ENCODE assay signal across 1 cellular context in genomic region chr22:23786752-23787599, GRCh38.
TF ChIP-seq lines count a peak whose summit lies in the region.

Gene SMARCB1 (plus strand): TSS chr22:23786966. CDS start chr22:23787170, 204 bp downstream.

TF ChIP-seq in GM12878, 131 proteins besides CTCF, POLR2A, EP300 and RAD21 (continued from another document and continues in another):
- TF ChIP-seq ZBTB4 (CRISPR knock-in tag; IDR thresholded peaks at IDR 0.05) (0 out of 2 replicates have a peak, but pooled peaks have one; percentile 54), TARDBP (IDR thresholded peaks at IDR 0.05; ENCODE audit: borderline replicate concordance) (no peak), RUNX3 (IDR thresholded peaks at IDR 0.05; ENCODE audit: low read length) (peak; percentile 18; the same call in 1 of the 2 replicates), IRF3 (IDR thresholded peaks at IDR 0.05) (no peak), TCF12 (IDR thresholded peaks at IDR 0.05; ENCODE audit: low read depth, low read length) (no peak), EGR1 (IDR thresholded peaks at IDR 0.05; ENCODE audit: borderline replicate concordance in 1 of 2, low read depth in 2 of 2, low read length in 2 of 2) (peak; percentile 6 to 77; a peak in 2 of 3 replicates), IKZF1 (conservative IDR thresholded peaks at IDR 0.05) (peak; percentile 79), GATAD2B (conservative IDR thresholded peaks at IDR 0.05; ENCODE audit: low read depth) (peak; percentile 67), ZBTB40 (IDR thresholded peaks at IDR 0.05; ENCODE audit: borderline replicate concordance) (peak; percentile 38; the same call in 1 of the 2 replicates), POU2F2 (IDR thresholded peaks at IDR 0.05; ENCODE audit: borderline replicate concordance, low read depth, low read length) (peak; percentile 64; the same call in 1 of the 3 replicates), BACH1 (IDR thresholded peaks at IDR 0.05; ENCODE audit: borderline replicate concordance) (peak; percentile 70), CREB1 (IDR thresholded peaks at IDR 0.05; ENCODE audit: low read depth) (0 out of 2 replicates have a peak, but pooled peaks have one; percentile 25), MEF2B (IDR thresholded peaks at IDR 0.05; ENCODE audit: partially characterized antibody, poor library complexity, severe bottlenecking) (no peak), ZNF207 (IDR thresholded peaks at IDR 0.05; ENCODE audit: borderline replicate concordance) (0 out of 2 replicates have a peak, but pooled peaks have one; percentile 61), ZNF24 (IDR thresholded peaks at IDR 0.05) (no peak), STAT3 (IDR thresholded peaks at IDR 0.05; ENCODE audit: low read depth, low read length) (no peak), ZNF622 (IDR thresholded peaks at IDR 0.05) (no peak), TAF1 (IDR thresholded peaks at IDR 0.05; ENCODE audit: borderline replicate concordance, low read depth, low read length) (peak; percentile 40; the same call in 1 of the 2 replicates), WRNIP1 (IDR thresholded peaks at IDR 0.05; ENCODE audit: borderline replicate concordance, low read depth, low read length) (no peak), NFYA (IDR thresholded peaks at IDR 0.05; ENCODE audit: borderline replicate concordance, low read depth, low read length) (no peak), SP1 (IDR thresholded peaks at IDR 0.05; ENCODE audit: low read depth, low read length) (peak; percentile 5), BHLHE40 (IDR thresholded peaks at IDR 0.05; ENCODE audit: borderline replicate concordance in 1 of 2, low read depth in 2 of 2, low read length in 1 of 2) (peak in 1 of 2 experiments; percentile 92; a peak in 3 of 4 replicates), ASH2L (IDR thresholded peaks at IDR 0.05; ENCODE audit: borderline replicate concordance, low read depth) (peak; percentile 89; the same call in 1 of the 2 replicates), ZNF274 (IDR thresholded peaks at IDR 0.05; ENCODE audit: insufficient read depth, insufficient read length) (no peak), DPF2 (IDR thresholded peaks at IDR 0.05) (peak; percentile 91), YY1 (IDR thresholded peaks at IDR 0.05; ENCODE audit: low read depth, low read length) (peak; percentile 58), NR2F1 (conservative IDR thresholded peaks at IDR 0.05) (0 out of 2 replicates have a peak, but pooled peaks have one; percentile 11), SRF (IDR thresholded peaks at IDR 0.05; ENCODE audit: low read depth in 2 of 2, low read length in 2 of 2) (no peak), FOXM1 (IDR thresholded peaks at IDR 0.05; ENCODE audit: low read depth, low read length) (no peak), MEF2A (IDR thresholded peaks at IDR 0.05; ENCODE audit: insufficient read depth, low read depth, low read length) (no peak), ATF7 (IDR thresholded peaks at IDR 0.05; ENCODE audit: low read depth) (peak; percentile 98), YBX1 (IDR thresholded peaks at IDR 0.05) (no peak), NRF1 (conservative IDR thresholded peaks at IDR 0.05; ENCODE audit: low read depth, low read length) (peak; percentile 77), HDGF (IDR thresholded peaks at IDR 0.05) (no peak), JUND (IDR thresholded peaks at IDR 0.05; ENCODE audit: low read depth, low read length) (peak; percentile 89; the same call in 1 of the 2 replicates), E2F8 (IDR thresholded peaks at IDR 0.05; ENCODE audit: low read depth, partially characterized antibody) (no peak), SMAD5 (IDR thresholded peaks at IDR 0.05; ENCODE audit: low read depth) (no peak), PML (IDR thresholded peaks at IDR 0.05; ENCODE audit: low read length) (peak; percentile 18; the same call in 1 of the 2 replicates), RELA (IDR thresholded peaks at IDR 0.05; ENCODE audit: borderline replicate concordance, partially characterized antibody) (peak; percentile 18), CUX1 (IDR thresholded peaks at IDR 0.05; ENCODE audit: insufficient replicate concordance, low read depth, low read length) (no peak)
- TF ChIP-seq, protein P1, sequence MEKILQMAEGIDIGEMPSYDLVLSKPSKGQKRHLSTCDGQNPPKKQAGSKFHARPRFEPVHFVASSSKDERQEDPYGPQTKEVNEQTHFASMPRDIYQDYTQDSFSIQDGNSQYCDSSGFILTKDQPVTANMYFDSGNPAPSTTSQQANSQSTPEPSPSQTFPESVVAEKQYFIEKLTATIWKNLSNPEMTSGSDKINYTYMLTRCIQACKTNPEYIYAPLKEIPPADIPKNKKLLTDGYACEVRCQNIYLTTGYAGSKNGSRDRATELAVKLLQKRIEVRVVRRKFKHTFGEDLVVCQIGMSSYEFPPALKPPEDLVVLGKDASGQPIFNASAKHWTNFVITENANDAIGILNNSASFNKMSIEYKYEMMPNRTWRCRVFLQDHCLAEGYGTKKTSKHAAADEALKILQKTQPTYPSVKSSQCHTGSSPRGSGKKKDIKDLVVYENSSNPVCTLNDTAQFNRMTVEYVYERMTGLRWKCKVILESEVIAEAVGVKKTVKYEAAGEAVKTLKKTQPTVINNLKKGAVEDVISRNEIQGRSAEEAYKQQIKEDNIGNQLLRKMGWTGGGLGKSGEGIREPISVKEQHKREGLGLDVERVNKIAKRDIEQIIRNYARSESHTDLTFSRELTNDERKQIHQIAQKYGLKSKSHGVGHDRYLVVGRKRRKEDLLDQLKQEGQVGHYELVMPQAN (conservative IDR thresholded peaks at IDR 0.05), result peak; percentile 57
- TF ChIP-seq, protein P2, sequence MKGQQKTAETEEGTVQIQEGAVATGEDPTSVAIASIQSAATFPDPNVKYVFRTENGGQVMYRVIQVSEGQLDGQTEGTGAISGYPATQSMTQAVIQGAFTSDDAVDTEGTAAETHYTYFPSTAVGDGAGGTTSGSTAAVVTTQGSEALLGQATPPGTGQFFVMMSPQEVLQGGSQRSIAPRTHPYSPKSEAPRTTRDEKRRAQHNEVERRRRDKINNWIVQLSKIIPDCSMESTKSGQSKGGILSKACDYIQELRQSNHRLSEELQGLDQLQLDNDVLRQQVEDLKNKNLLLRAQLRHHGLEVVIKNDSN (IDR thresholded peaks at IDR 0.05; ENCODE audit: borderline replicate concordance, extremely low read length, insufficient read depth, low read depth, low read length), result no peak
